ENCODE assay signal across 8 cellular contexts in genomic region chr15:67033521-67033920, GRCh38. TPM values are rescaled to one million over a fixed set of nuclear protein-coding genes. Genes with fewer than 3 reads are reported as not detected.
DNase-seq lines count a peak whose midpoint lies in the region; ATAC-seq and TF ChIP-seq lines count a peak whose summit lies in the region.

No MANE protein-coding gene starts in this region.

- H3K27me3 ChIP-seq in BE2C (peaks cover 5% of the 10 kb centered on the region; the same call in 1 of the 2 replicates), neutrophil (peaks cover 50% of the 10 kb centered on the region)

- H3K36me3 ChIP-seq in BE2C, result no peaks in the 10 kb centered on the region
- no peaks in the 10 kb centered on the region for H3K36me3 ChIP-seq in neutrophil

- H3K4me1 ChIP-seq in BE2C (no peaks in the 10 kb centered on the region), neutrophil (ENCODE audit: control insufficient read depth in 1 of 2, insufficient read depth in 1 of 2, low read depth in 1 of 2, low read length in 1 of 2) (peaks cover 24 to 25% of the 10 kb centered on the region in 2 experiments)

- ATAC-seq in esophagus mucosa (peak; percentile 11), HG03175 (IDR thresholded peaks at IDR 0.05; ENCODE audit: unreplicated experiment) (no peak), GM18520 (IDR thresholded peaks at IDR 0.05; ENCODE audit: unreplicated experiment) (no peak)

- no peak for TF ChIP-seq CTCF in BE2C (IDR thresholded peaks at IDR 0.05; ENCODE audit: low read depth, low read length)
- TF ChIP-seq CTCF in neutrophil (IDR thresholded peaks at IDR 0.05), result no peak

- H3K4me3 ChIP-seq in BE2C (ENCODE audit: low read depth, low read length) (peak overlapping the region; percentile 46), neutrophil (ENCODE audit: low read depth in 1 of 2, low read length in 1 of 2) (peak overlapping the region; percentile 23 to 43)

- no peaks in the 10 kb centered on the region for H3K9me3 ChIP-seq in BE2C
- no peaks in the 10 kb centered on the region for H3K9me3 ChIP-seq in neutrophil

- DNase-seq in BE2C (peak; percentile 20), NCI-H1048 (lab: John Stamatoyannopoulos, UW) (no peak), NCI-H187 (lab: John Stamatoyannopoulos, UW) (no peak)
- peak; percentile 31 for DNase-seq in activated CD4-positive, alpha-beta T cell treated with anti-CD3 and anti-CD28 coated beads for 48 hours

- no peak overlapping the region for H3K27ac ChIP-seq in neutrophil

RNA-seq across cellular contexts. Expression of gene SMAD3, which starts 31.9 kb away (rescaled TPM):
- polyA plus RNA-seq in BE2C (2012; ENCODE audit: insufficient read depth, insufficient read length, low read depth), result 2.1 TPM
- total RNA-seq in esophagus mucosa, result 35.6 TPM

Comparison
In these comparisons a context has a peak if more than half of its experiments do, and no peak if none do; other contexts are left out.
1. DNase-seq: peak in BE2C (single experiment) and activated CD4-positive, alpha-beta T cell treated with anti-CD3 and anti-CD28 coated beads for 48 hours (single experiment); none in NCI-H1048 (single experiment) and NCI-H187 (0 of 2).